In the genomic region with DNA sequence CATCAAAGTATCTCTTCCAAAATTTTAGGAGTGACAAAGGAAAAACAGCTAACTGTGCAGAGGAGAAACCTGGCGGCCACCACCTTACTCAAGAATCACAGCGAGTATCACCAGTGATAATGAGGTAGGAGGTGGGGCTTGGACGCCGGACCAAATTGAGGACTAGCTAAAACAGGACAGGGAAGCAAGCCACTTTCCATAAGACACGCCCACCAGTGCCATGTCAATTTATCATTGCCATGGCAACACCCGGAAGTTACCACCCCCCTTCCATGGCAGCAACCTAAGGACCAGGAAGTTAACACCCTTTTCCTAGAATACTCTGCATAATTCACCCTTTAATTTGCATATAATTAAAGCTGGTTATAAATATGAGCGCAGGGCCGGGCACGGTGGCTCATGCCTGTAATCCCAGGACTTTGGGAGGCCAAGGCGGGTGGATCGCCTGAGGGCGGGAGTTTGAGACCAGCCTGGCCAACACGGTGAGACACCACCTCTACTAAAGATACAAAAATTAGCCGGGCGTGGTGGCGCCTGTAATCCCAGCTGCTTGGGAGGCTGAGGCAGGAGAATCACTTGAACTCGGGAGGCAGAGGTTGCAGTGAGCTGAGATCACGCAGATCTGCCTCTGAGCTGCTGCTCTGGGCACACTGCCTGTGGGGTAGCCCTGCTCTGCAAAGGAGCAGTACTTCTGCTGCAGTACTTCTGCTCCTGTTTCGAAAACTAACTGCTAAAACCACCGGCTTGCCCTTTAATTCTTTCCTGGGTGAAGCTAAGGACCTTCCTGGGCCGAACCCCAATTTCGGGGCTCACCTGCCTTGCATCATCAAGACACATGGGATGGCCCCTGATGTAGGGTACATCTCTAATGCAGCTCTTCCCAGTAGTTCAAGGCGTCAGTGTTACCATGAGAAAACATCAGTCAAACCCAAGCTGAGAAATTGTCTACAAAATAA, we compare ENCODE assay signal across 18 cellular contexts.
A peak's percentile ranks its signal among the peaks of the same experiment; 100 is the strongest.
DNase-seq lines count a peak whose midpoint lies in the region; ATAC-seq and TF ChIP-seq lines count a peak whose summit lies in the region.
"Had no signal": no experiment of that assay in that cellular context is flagged by ENCODE, and none has a peak within 500 bp of the region (broad histone marks: within the 10 kb centered on the region; RNA-seq: fewer than 3 reads in every experiment).

No MANE protein-coding gene starts in this region.

- CTCF ChIA-PET in activated naive CD4-positive, alpha-beta T cell treated with anti-CD3 and anti-CD28 coated beads for 36 hours (lab: Charles Lee), result no interaction called here
- CTCF ChIA-PET in OCI-LY7 (lab: Charles Lee; ENCODE audit: unreplicated experiment), result interaction anchor here (0.5 kb wide), 1 partner anchor 133 kb away, joined by 4 read pairs; no protein-coding TSS in a partner anchor

- H3K27ac ChIP-seq in WERI-Rb-1 (no peak overlapping the region), upper lobe of right lung (no peak overlapping the region), OCI-LY7 (ENCODE audit: low read depth, low read length, poor library complexity, severe bottlenecking) (no peak overlapping the region)
- H3K27ac ChIP-seq: C4-2B had no signal

- TF ChIP-seq CTCF in WERI-Rb-1 (IDR thresholded peaks at IDR 0.05; ENCODE audit: low read depth, low read length) (no peak), upper lobe of right lung (IDR thresholded peaks at IDR 0.05) (no peak), OCI-LY7 (conservative IDR thresholded peaks at IDR 0.05; ENCODE audit: low read length) (no peak)

- POLR2A ChIA-PET in OCI-LY7 (lab: Charles Lee), result no interaction called here

- no peaks in the 10 kb centered on the region for H3K36me3 Mint-ChIP-seq in activated naive CD4-positive, alpha-beta T cell treated with anti-CD3 and anti-CD28 coated beads for 36 hours (ENCODE audit: low read depth)

- H3K4me1 ChIP-seq in upper lobe of right lung (no peaks in the 10 kb centered on the region), OCI-LY7 (ENCODE audit: insufficient read depth, low read length, poor library complexity, severe bottlenecking) (no peaks in the 10 kb centered on the region)
- H3K4me1 ChIP-seq: HAP-1 had no signal

- H3K36me3 ChIP-seq in WERI-Rb-1, result no peaks in the 10 kb centered on the region
- H3K36me3 ChIP-seq in upper lobe of right lung, result no peaks in the 10 kb centered on the region
- no peaks in the 10 kb centered on the region for H3K36me3 ChIP-seq in OCI-LY7 (ENCODE audit: insufficient read depth, low read length)
- H3K36me3 ChIP-seq: HAP-1 had no signal

- H3K27me3 Mint-ChIP-seq in activated naive CD4-positive, alpha-beta T cell treated with anti-CD3 and anti-CD28 coated beads for 36 hours (ENCODE audit: low read depth), result no peaks in the 10 kb centered on the region

- no peak overlapping the region for H3K4me3 ChIP-seq in WERI-Rb-1 (ENCODE audit: low read depth, low read length)
- H3K4me3 ChIP-seq in upper lobe of right lung, result no peak overlapping the region
- no peak overlapping the region for H3K4me3 ChIP-seq in OCI-LY7 (ENCODE audit: low read depth, low read length, poor library complexity, severe bottlenecking)
- H3K4me3 ChIP-seq: HAP-1 had no signal

- BruUV-seq in OCI-LY7 (replicated peaks; lab: Mats Ljungman, UMichigan), result no TSS peak

- H3K4me3 Mint-ChIP-seq in activated naive CD4-positive, alpha-beta T cell treated with anti-CD3 and anti-CD28 coated beads for 36 hours, result no peak overlapping the region

- H3K9me3 ChIP-seq in WERI-Rb-1 (ENCODE audit: severe bottlenecking) (no peaks in the 10 kb centered on the region), upper lobe of right lung (no peaks in the 10 kb centered on the region), OCI-LY7 (ENCODE audit: low read length) (no peaks in the 10 kb centered on the region)
- H3K9me3 ChIP-seq: HAP-1 had no signal

- no peak overlapping the region for H2AFZ ChIP-seq in OCI-LY7 (ENCODE audit: low read length)

- no peaks in the 10 kb centered on the region for H3K9me3 Mint-ChIP-seq in activated naive CD4-positive, alpha-beta T cell treated with anti-CD3 and anti-CD28 coated beads for 36 hours

- H3K9me2 ChIP-seq in OCI-LY7 (ENCODE audit: insufficient read depth, low read length), result no peaks in the 10 kb centered on the region

- H3K27me3 ChIP-seq in WERI-Rb-1 (ENCODE audit: insufficient read depth, low read depth, severe bottlenecking), result no peaks in the 10 kb centered on the region
- H3K27me3 ChIP-seq in upper lobe of right lung, result no peaks in the 10 kb centered on the region

- no peak overlapping the region for H3K27ac Mint-ChIP-seq in activated naive CD4-positive, alpha-beta T cell treated with anti-CD3 and anti-CD28 coated beads for 36 hours

- peak; percentile 7 for DNase-seq in activated naive CD4-positive, alpha-beta T cell treated with anti-CD3 and anti-CD28 coated beads, Interleukin-2, amount 50 U/mL, for 16 hours
- DNase-seq in activated naive CD4-positive, alpha-beta T cell treated with anti-CD3 and anti-CD28 coated beads for 36 hours, result no peak
- peak; percentile 2 for DNase-seq in WERI-Rb-1
- peak; percentile 62 for DNase-seq in mesenteric fat pad (ENCODE audit: low spot score)
- peak; percentile 40 for DNase-seq in upper lobe of right lung
- no peak for DNase-seq in H4 (ENCODE audit: low spot score)
- DNase-seq in LoVo (ENCODE audit: low spot score), result no peak
- DNase-seq in OCI-LY7 (ENCODE audit: low spot score), result no peak
- DNase-seq: COR-L47, DMS153, IMR-90, NCI-H1417, NCI-H1930, NCI-H2171 treated with DMSO at 0.1 percent for 48 hours, NCI-H510A, SIG-M5 had no signal

- ATAC-seq in upper lobe of right lung, result no peak

- intact Hi-C loops in activated naive CD4-positive, alpha-beta T cell treated with anti-CD3 and anti-CD28 coated beads for 36 hours (cut with micrococcal nuclease), result no loop called here
- intact Hi-C loops in upper lobe of right lung (cut with DNase I) (no loop called here), OCI-LY7 (cut with micrococcal nuclease; ENCODE audit: unreplicated experiment) (no loop called here)

- no peak overlapping the region for H3K4me2 ChIP-seq in OCI-LY7 (ENCODE audit: low read length)

- no peaks in the 10 kb centered on the region for H3K79me2 ChIP-seq in OCI-LY7 (ENCODE audit: insufficient read depth, low read depth, low read length)

- H3K4me1 Mint-ChIP-seq in activated naive CD4-positive, alpha-beta T cell treated with anti-CD3 and anti-CD28 coated beads for 36 hours (ENCODE audit: low read depth), result no peaks in the 10 kb centered on the region

- H4K20me1 ChIP-seq in OCI-LY7 (ENCODE audit: insufficient read depth, low read length), result no peaks in the 10 kb centered on the region

Comparison
In these comparisons a context has a peak if more than half of its experiments do, and no peak if none do; other contexts are left out.
1. DNase-seq: peak in activated naive CD4-positive, alpha-beta T cell treated with anti-CD3 and anti-CD28 coated beads, Interleukin-2, amount 50 U/mL, for 16 hours (single experiment), WERI-Rb-1 (single experiment), mesenteric fat pad (single experiment) and upper lobe of right lung (single experiment); none in activated naive CD4-positive, alpha-beta T cell treated with anti-CD3 and anti-CD28 coated beads for 36 hours (single experiment), H4 (single experiment), LoVo (single experiment) and OCI-LY7 (single experiment).